Comparison of ENCODE assay signal across 8 cellular contexts in genomic region chr3:32945598-32945997, GRCh38. TPM values are rescaled to one million over a fixed set of nuclear protein-coding genes. Genes with fewer than 3 reads are reported as not detected.
DNase-seq lines count a peak whose midpoint lies in the region; ATAC-seq and TF ChIP-seq lines count a peak whose summit lies in the region.
"Not testable (repeated sequence)": the region's sequence is repeated elsewhere in the genome, so short reads cannot be mapped to it uniquely, and the experiment has no call there.
"Had no signal": no experiment of that assay in that cellular context is flagged by ENCODE, and none has a peak within 500 bp of the region (broad histone marks: within the 10 kb centered on the region; RNA-seq: fewer than 3 reads in every experiment).

No MANE protein-coding gene starts in this region.

- not testable (repeated sequence) for H3K4me3 Mint-ChIP-seq in activated CD4-positive, alpha-beta T cell treated with anti-CD3 and anti-CD28 coated beads, Interleukin-2, amount 10 ng/mL, durations not matched to agents 7 days and 5 days; activated CD8-positive, alpha-beta memory T cell treated with anti-CD3 and anti-CD28 coated beads, Interleukin-2, amount 10 ng/mL, durations not matched to agents 7 days and 5 days; activated naive CD8-positive, alpha-beta T cell treated with anti-CD3 and anti-CD28 coated beads, Interleukin-2, amount 10 ng/mL, durations not matched to agents 7 days and 5 days

- H3K36me3 ChIP-seq in esophagus muscularis mucosa, result not testable (repeated sequence)

- not testable (repeated sequence) for H3K36me3 Mint-ChIP-seq in activated CD4-positive, alpha-beta T cell treated with anti-CD3 and anti-CD28 coated beads, Interleukin-2, amount 10 ng/mL, durations not matched to agents 7 days and 5 days (ENCODE audit: low read depth); activated CD8-positive, alpha-beta memory T cell treated with anti-CD3 and anti-CD28 coated beads, Interleukin-2, amount 10 ng/mL, durations not matched to agents 7 days and 5 days; activated naive CD8-positive, alpha-beta T cell treated with anti-CD3 and anti-CD28 coated beads, Interleukin-2, amount 10 ng/mL, durations not matched to agents 7 days and 5 days

- H3K9me3 Mint-ChIP-seq in activated CD4-positive, alpha-beta T cell treated with anti-CD3 and anti-CD28 coated beads, Interleukin-2, amount 10 ng/mL, durations not matched to agents 7 days and 5 days; activated CD8-positive, alpha-beta memory T cell treated with anti-CD3 and anti-CD28 coated beads, Interleukin-2, amount 10 ng/mL, durations not matched to agents 7 days and 5 days (ENCODE audit: low read depth); activated naive CD8-positive, alpha-beta T cell treated with anti-CD3 and anti-CD28 coated beads, Interleukin-2, amount 10 ng/mL, durations not matched to agents 7 days and 5 days: not testable (repeated sequence)

- POLR2A ChIA-PET in activated CD4-positive, alpha-beta T cell treated with anti-CD3 and anti-CD28 coated beads, Interleukin-2, amount 10 ng/mL, durations not matched to agents 7 days and 5 days (lab: Charles Lee); activated naive CD8-positive, alpha-beta T cell treated with anti-CD3 and anti-CD28 coated beads, Interleukin-2, amount 10 ng/mL, durations not matched to agents 7 days and 5 days (lab: Charles Lee): not testable (repeated sequence)

- DNase-seq in KBM-7, result peak; percentile 35
- peak; percentile 23 to 32 for DNase-seq in NOMO-1 (lab: John Stamatoyannopoulos, UW; ENCODE audit: unreplicated experiment in 2 of 2)
- peak; percentile 63 for DNase-seq in activated CD4-positive, alpha-beta T cell treated with anti-CD3 and anti-CD28 coated beads, Interleukin-2, amount 10 ng/mL, durations not matched to agents 7 days and 5 days
- peak; percentile 50 for DNase-seq in activated CD8-positive, alpha-beta memory T cell treated with anti-CD3 and anti-CD28 coated beads, Interleukin-2, amount 10 ng/mL, durations not matched to agents 7 days and 5 days
- DNase-seq in activated naive CD8-positive, alpha-beta T cell treated with anti-CD3 and anti-CD28 coated beads, Interleukin-2, amount 10 ng/mL, durations not matched to agents 7 days and 5 days, result peak; percentile 45
- DNase-seq in esophagus muscularis mucosa (ENCODE audit: extremely low spot score), result peak; percentile 70
- DNase-seq in mesenteric fat pad (ENCODE audit: low spot score), result peak; percentile 74

- not testable (repeated sequence) for H3K27ac ChIP-seq in esophagus muscularis mucosa (replicated peaks in 1 of 4)

- TF ChIP-seq EP300 in esophagus muscularis mucosa (IDR thresholded peaks at IDR 0.05), result not testable (repeated sequence)

- CTCF ChIA-PET in activated CD4-positive, alpha-beta T cell treated with anti-CD3 and anti-CD28 coated beads, Interleukin-2, amount 10 ng/mL, durations not matched to agents 7 days and 5 days (lab: Charles Lee), result not testable (repeated sequence)
- CTCF ChIA-PET in activated CD8-positive, alpha-beta memory T cell treated with anti-CD3 and anti-CD28 coated beads, Interleukin-2, amount 10 ng/mL, durations not matched to agents 7 days and 5 days (lab: Charles Lee), result interaction anchor here (0.7 to 9.8 kb wide), 3 partner anchors 85 to 125 kb away, joined by 3 to 203 read pairs (median 43); no protein-coding TSS in a partner anchor

- not testable (repeated sequence) for H3K4me3 ChIP-seq in esophagus muscularis mucosa

- 82% methylated on average over 12 of the region's 12 CpGs for WGBS in esophagus muscularis mucosa

- H3K9me3 ChIP-seq in esophagus muscularis mucosa, result not testable (repeated sequence)

- peaks cover 27% of the 10 kb centered on the region for H3K4me1 Mint-ChIP-seq in activated CD4-positive, alpha-beta T cell treated with anti-CD3 and anti-CD28 coated beads, Interleukin-2, amount 10 ng/mL, durations not matched to agents 7 days and 5 days
- H3K4me1 Mint-ChIP-seq in activated CD8-positive, alpha-beta memory T cell treated with anti-CD3 and anti-CD28 coated beads, Interleukin-2, amount 10 ng/mL, durations not matched to agents 7 days and 5 days, result peaks cover 24% of the 10 kb centered on the region
- not testable (repeated sequence) for H3K4me1 Mint-ChIP-seq in activated naive CD8-positive, alpha-beta T cell treated with anti-CD3 and anti-CD28 coated beads, Interleukin-2, amount 10 ng/mL, durations not matched to agents 7 days and 5 days

- intact Hi-C loops in esophagus muscularis mucosa (cut with DNase I), result loop anchor here (5.0 to 10.0 kb wide), 2 partner anchors 132 to 429 kb away; no protein-coding TSS in a partner anchor

- not testable (repeated sequence) for H3K27me3 Mint-ChIP-seq in activated CD4-positive, alpha-beta T cell treated with anti-CD3 and anti-CD28 coated beads, Interleukin-2, amount 10 ng/mL, durations not matched to agents 7 days and 5 days; activated CD8-positive, alpha-beta memory T cell treated with anti-CD3 and anti-CD28 coated beads, Interleukin-2, amount 10 ng/mL, durations not matched to agents 7 days and 5 days
- H3K27me3 Mint-ChIP-seq in activated naive CD8-positive, alpha-beta T cell treated with anti-CD3 and anti-CD28 coated beads, Interleukin-2, amount 10 ng/mL, durations not matched to agents 7 days and 5 days, result peaks cover 12% of the 10 kb centered on the region

- not testable (repeated sequence) for TF ChIP-seq CTCF in esophagus muscularis mucosa (IDR thresholded peaks at IDR 0.05)

- TF ChIP-seq POLR2A in esophagus muscularis mucosa (IDR thresholded peaks at IDR 0.05; ENCODE audit: low read depth), result not testable (repeated sequence)

- ATAC-seq in activated CD8-positive, alpha-beta memory T cell treated with anti-CD3 and anti-CD28 coated beads, Interleukin-2, amount 10 ng/mL, durations not matched to agents 7 days and 5 days, result not testable (repeated sequence)
- peak; percentile 34 for ATAC-seq in activated naive CD8-positive, alpha-beta T cell treated with anti-CD3 and anti-CD28 coated beads, Interleukin-2, amount 10 ng/mL, durations not matched to agents 7 days and 5 days (ENCODE audit: low read depth)

- not testable (repeated sequence) for H3K27ac Mint-ChIP-seq in activated CD4-positive, alpha-beta T cell treated with anti-CD3 and anti-CD28 coated beads, Interleukin-2, amount 10 ng/mL, durations not matched to agents 7 days and 5 days; activated CD8-positive, alpha-beta memory T cell treated with anti-CD3 and anti-CD28 coated beads, Interleukin-2, amount 10 ng/mL, durations not matched to agents 7 days and 5 days; activated naive CD8-positive, alpha-beta T cell treated with anti-CD3 and anti-CD28 coated beads, Interleukin-2, amount 10 ng/mL, durations not matched to agents 7 days and 5 days

- in situ Hi-C loops in KBM-7 (cut with MboI; ENCODE audit: low pct_unique_long_range_greater_than_20kb, low sequenced_read_pairs), result loop anchor here (25.0 kb wide), 1 partner anchor 183 kb away; no protein-coding TSS in a partner anchor

- H3K4me1 ChIP-seq in esophagus muscularis mucosa, result not testable (repeated sequence)

- H3K27me3 ChIP-seq in esophagus muscularis mucosa, result not testable (repeated sequence)

RNA-seq across cellular contexts. Expression of gene CCR4, which starts 5.8 kb away (rescaled TPM):
- total RNA-seq in activated CD4-positive, alpha-beta T cell treated with anti-CD3 and anti-CD28 coated beads, Interleukin-2, amount 10 ng/mL, durations not matched to agents 7 days and 5 days, result 10 to 100 TPM; 53.2 to 60.3 TPM
- total RNA-seq in activated CD8-positive, alpha-beta memory T cell treated with anti-CD3 and anti-CD28 coated beads, Interleukin-2, amount 10 ng/mL, durations not matched to agents 7 days and 5 days, result 10 to 100 TPM; 22.8 to 42.1 TPM
- total RNA-seq in activated naive CD8-positive, alpha-beta T cell treated with anti-CD3 and anti-CD28 coated beads, Interleukin-2, amount 10 ng/mL, durations not matched to agents 7 days and 5 days, result 10 to 100 TPM; 17.5 to 20.7 TPM
- total RNA-seq in esophagus muscularis mucosa, result under 1 TPM in 1 of 4 donors, not detected in 3; 0.17 TPM
- total RNA-seq in mesenteric fat pad, result 0.48 TPM
- total RNA-seq: GM23248 had no signal

Comparison
In these comparisons a context has a peak if more than half of its experiments do, and no peak if none do; other contexts are left out.
1. RNA of gene CCR4, which starts 5.8 kb away (total RNA-seq): 53.2 to 60.3 TPM in activated CD4-positive, alpha-beta T cell treated with anti-CD3 and anti-CD28 coated beads, Interleukin-2, amount 10 ng/mL, durations not matched to agents 7 days and 5 days, 22.8 to 42.1 TPM in activated CD8-positive, alpha-beta memory T cell treated with anti-CD3 and anti-CD28 coated beads, Interleukin-2, amount 10 ng/mL, durations not matched to agents 7 days and 5 days and 17.5 to 20.7 TPM in activated naive CD8-positive, alpha-beta T cell treated with anti-CD3 and anti-CD28 coated beads, Interleukin-2, amount 10 ng/mL, durations not matched to agents 7 days and 5 days; 0.48 TPM in mesenteric fat pad (single experiment) and 0.17 TPM in esophagus muscularis mucosa; every median in the first group is over 10 times any median in the second.
2. Peak in every context shown above with its lines, with median percentiles within 50 percentile points of each other: DNase-seq.